ENCODE assay signal across 1 cellular context in genomic region chr10:43396928-43397624, GRCh38.
A peak's percentile ranks its signal among the peaks of the same experiment; 100 is the strongest.
TF ChIP-seq lines count a peak whose summit lies in the region.

No MANE protein-coding gene starts in this region.

TF ChIP-seq in GM12878, 131 proteins besides CTCF, POLR2A, EP300 and RAD21 (continued from another document and continues in another):
- TF ChIP-seq USF2 (IDR thresholded peaks at IDR 0.05; ENCODE audit: borderline replicate concordance, low read depth, low read length) (peak; percentile 81), RBBP5 (conservative IDR thresholded peaks at IDR 0.05) (no peak), ATF2 (IDR thresholded peaks at IDR 0.05; ENCODE audit: low read length) (no peak), KDM1A (IDR thresholded peaks at IDR 0.05; ENCODE audit: borderline replicate concordance) (no peak), CEBPB (IDR thresholded peaks at IDR 0.05; ENCODE audit: borderline replicate concordance in 1 of 2, low read depth in 2 of 2, low read length in 2 of 2) (no peak), POLR2AphosphoS5 (IDR thresholded peaks at IDR 0.05; ENCODE audit: low read length) (no peak; the same call in none of the 2 replicates), NFXL1 (IDR thresholded peaks at IDR 0.05; ENCODE audit: borderline replicate concordance) (no peak), ETV6 (conservative IDR thresholded peaks at IDR 0.05 in 1 of 2, IDR thresholded peaks at IDR 0.05 in 1 of 2; ENCODE audit: borderline replicate concordance in 1 of 2, low read depth in 1 of 2) (peak in 1 of 2 experiments; percentile 91; a peak in 2 of 4 replicates), FOXM1 (IDR thresholded peaks at IDR 0.05; ENCODE audit: low read depth, low read length) (no peak), KLF5 (IDR thresholded peaks at IDR 0.05; ENCODE audit: partially characterized antibody) (peak; percentile 62), SKIL (IDR thresholded peaks at IDR 0.05; ENCODE audit: low read depth, poor library complexity, severe bottlenecking) (no peak), SUZ12 (IDR thresholded peaks at IDR 0.05; ENCODE audit: unreplicated experiment) (no peak), RELB (IDR thresholded peaks at IDR 0.05; ENCODE audit: low read depth) (peak; percentile 78), HDAC2 (IDR thresholded peaks at IDR 0.05) (no peak), IKZF2 (IDR thresholded peaks at IDR 0.05) (peak; percentile 86 to 89), SMAD1 (IDR thresholded peaks at IDR 0.05; ENCODE audit: low read depth, partially characterized antibody) (peak; percentile 41), ESRRA (IDR thresholded peaks at IDR 0.05; ENCODE audit: low read length) (no peak), TAF1 (IDR thresholded peaks at IDR 0.05; ENCODE audit: borderline replicate concordance, low read depth, low read length) (peak; percentile 80), E2F8 (IDR thresholded peaks at IDR 0.05; ENCODE audit: low read depth, partially characterized antibody) (no peak), ZBED1 (IDR thresholded peaks at IDR 0.05; ENCODE audit: borderline replicate concordance) (peak; percentile 30; the same call in 1 of the 2 replicates), CHD1 (IDR thresholded peaks at IDR 0.05; ENCODE audit: low read depth, low read length) (no peak; the same call in 1 of the 2 replicates), BHLHE40 (IDR thresholded peaks at IDR 0.05; ENCODE audit: borderline replicate concordance in 1 of 2, low read depth in 2 of 2, low read length in 1 of 2) (peak; percentile 94 to 97), ATF3 (IDR thresholded peaks at IDR 0.05; ENCODE audit: borderline replicate concordance, extremely low read depth, low read depth, low read length) (peak; percentile 75; the same call in 1 of the 2 replicates), NR2C1 (IDR thresholded peaks at IDR 0.05) (no peak), PBX3 (IDR thresholded peaks at IDR 0.05; ENCODE audit: insufficient replicate concordance, low read depth, low read length) (peak; percentile 3), PKNOX1 (IDR thresholded peaks at IDR 0.05) (peak; percentile 70), NKRF (conservative IDR thresholded peaks at IDR 0.05) (peak; percentile 76), STAT3 (IDR thresholded peaks at IDR 0.05; ENCODE audit: low read depth, low read length) (no peak), SIX5 (IDR thresholded peaks at IDR 0.05; ENCODE audit: low read depth, low read length, severe bottlenecking) (no peak), BMI1 (IDR thresholded peaks at IDR 0.05; ENCODE audit: borderline replicate concordance) (no peak), MEF2A (IDR thresholded peaks at IDR 0.05; ENCODE audit: insufficient read depth, low read depth, low read length) (no peak), RUNX3 (IDR thresholded peaks at IDR 0.05; ENCODE audit: low read length) (peak; percentile 19), NBN (IDR thresholded peaks at IDR 0.05) (peak; percentile 86), ZNF217 (IDR thresholded peaks at IDR 0.05) (no peak), ZBTB40 (IDR thresholded peaks at IDR 0.05; ENCODE audit: borderline replicate concordance) (peak; percentile 65; the same call in 1 of the 2 replicates), USF1 (IDR thresholded peaks at IDR 0.05; ENCODE audit: borderline replicate concordance, extremely low read length, insufficient read depth, low read depth, low read length) (peak; percentile 90), E2F4 (IDR thresholded peaks at IDR 0.05; ENCODE audit: low read depth, low read length) (peak; percentile 75), ZSCAN29 (IDR thresholded peaks at IDR 0.05) (no peak), ZNF24 (IDR thresholded peaks at IDR 0.05) (0 out of 2 replicates have a peak, but pooled peaks have one; percentile 23)
